1 cellular context compared by ENCODE assay signal in genomic region chr10:101030492-101031127, GRCh38.
TF ChIP-seq lines count a peak whose summit lies in the region.

No MANE protein-coding gene starts in this region.

TF ChIP-seq in A549, 52 proteins besides CTCF, POLR2A, EP300 and RAD21 (continued from another document):
- TF ChIP-seq HEYL (CRISPR knock-in tag; IDR thresholded peaks at IDR 0.05), result no peak
- TF ChIP-seq CBX2 (IDR thresholded peaks at IDR 0.05; ENCODE audit: borderline replicate concordance, low read depth), result no peak
